10 cellular contexts compared by ENCODE assay signal in the genomic region with DNA sequence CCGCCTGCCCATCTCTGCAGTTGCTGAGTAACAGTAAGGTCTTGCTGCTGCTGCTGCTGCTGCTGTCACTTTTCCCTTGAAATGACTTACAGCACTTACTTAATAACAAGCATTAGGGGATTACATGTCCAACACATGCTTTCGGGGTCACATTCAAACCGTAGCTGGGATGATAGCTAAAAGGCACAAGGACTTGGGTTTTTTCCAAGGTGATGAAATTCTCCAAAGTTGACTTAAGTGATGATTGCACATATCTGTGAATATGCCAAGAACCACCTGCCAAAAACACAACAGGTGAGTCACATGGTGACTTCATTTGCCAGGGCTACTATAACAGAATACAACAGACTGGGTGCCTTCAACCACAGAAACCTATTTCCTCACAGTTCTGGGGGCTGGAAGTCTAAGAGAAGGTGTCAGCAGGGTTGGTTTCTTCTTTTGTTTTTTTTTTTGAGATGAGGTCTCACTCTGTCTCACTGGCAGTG.
A peak's percentile ranks its signal among the peaks of the same experiment; 100 is the strongest.
DNase-seq lines count a peak whose midpoint lies in the region; ATAC-seq, FAIRE-seq and TF ChIP-seq lines count a peak whose summit lies in the region.
"Had no signal": no experiment of that assay in that cellular context is flagged by ENCODE, and none has a peak within 500 bp of the region (broad histone marks: within the 10 kb centered on the region; RNA-seq: fewer than 3 reads in every experiment).

No MANE protein-coding gene starts in this region.

- H3K4me3 ChIP-seq in K562, result no peak overlapping the region
- no peak overlapping the region for H3K4me3 ChIP-seq in brain microvascular endothelial cell (ENCODE audit: low read depth, low read length)

- no peak overlapping the region for H3K27ac ChIP-seq in K562 (ENCODE audit: extremely low read depth, low read depth, low read length)
- H3K27ac ChIP-seq in brain microvascular endothelial cell, result no peak overlapping the region

- H3K27me3 Mint-ChIP-seq in natural killer cell (ENCODE audit: low read depth in 2 of 2), result peaks cover 10 to 22% of the 10 kb centered on the region in 2 donors

- H3K79me2 ChIP-seq in K562 (ENCODE audit: control insufficient read depth, insufficient read depth, low read length), result no peaks in the 10 kb centered on the region

- peak overlapping the region; percentile 80 to 90 for H3K27ac Mint-ChIP-seq in natural killer cell

- no peak overlapping the region for H3K9ac ChIP-seq in K562 (ENCODE audit: insufficient read depth in 1 of 2, low read depth in 2 of 2, low read length in 2 of 2)

- peak overlapping the region; percentile 72 for H3K4me3 Mint-ChIP-seq in natural killer cell

- H3K4me1 Mint-ChIP-seq in natural killer cell, result peaks cover 45 to 58% of the 10 kb centered on the region in 2 donors

- H3K9me3 ChIP-seq in K562 (replicated peaks; ENCODE audit: control insufficient read depth, insufficient read depth, low read depth, low read length), result no peaks in the 10 kb centered on the region

- FAIRE-seq in K562 (lab: Jason Lieb, UNC), result no peak

- peaks cover 27 to 42% of the 10 kb centered on the region in 2 experiments for H3K4me1 ChIP-seq in K562 (replicated peaks in 1 of 2; ENCODE audit: control insufficient read depth in 2 of 2, insufficient read depth in 2 of 2, low read length in 2 of 2)

- H3K36me3 ChIP-seq in K562 (ENCODE audit: control insufficient read depth, insufficient read depth, low read length) (no peaks in the 10 kb centered on the region), brain microvascular endothelial cell (replicated peaks) (no peaks in the 10 kb centered on the region)

- in situ Hi-C loops in K562 (cut with MboI), result no loop called here
- in situ Hi-C loops in brain microvascular endothelial cell (cut with HindIII; ENCODE audit: low pct_ligation_motif_present, low sequenced_read_pairs), result no loop called here

- WGBS in K562 (ENCODE audit: insufficient coverage, low coverage, missing lambda C conversion rate), result 72% methylated on average over 3 of the region's 3 CpGs

- DNase-seq in EH (ENCODE audit: low read depth) (peak; percentile 18), NCI-H2196 (lab: John Stamatoyannopoulos, UW; ENCODE audit: unreplicated experiment) (peak; percentile 86), K562 (ENCODE audit: extremely low read depth in 1 of 4, low spot score in 3 of 4) (no peak), natural killer cell (peak; percentile 34), NCI-H510A (lab: John Stamatoyannopoulos, UW) (no peak), NCI-H748 (lab: John Stamatoyannopoulos, UW; ENCODE audit: unreplicated experiment) (no peak), brain microvascular endothelial cell (no peak)
- DNase-seq: effector CD8-positive, alpha-beta T cell; NCI-H748 treated with DMSO at 0.1 percent for 48 hours had no signal

- no peak for TF ChIP-seq EP300 in K562 (IDR thresholded peaks at IDR 0.05; ENCODE audit: low read length)

- TF ChIP-seq RAD21 in K562 (CRISPR knock-in tag; conservative IDR thresholded peaks at IDR 0.05 in 1 of 2, IDR thresholded peaks at IDR 0.05 in 1 of 2), result no peak

- no peak overlapping the region for H2AFZ ChIP-seq in K562 (ENCODE audit: low read depth, low read length)

- POLR2A ChIA-PET in K562 (lab: Yijun Ruan, JAX), result interaction anchor here (0.7 kb wide), 2 partner anchors 157 to 701 kb away, joined by 3 read pairs; no protein-coding TSS in a partner anchor

- TF ChIP-seq POLR2A in K562 (conservative IDR thresholded peaks at IDR 0.05), result no peak

- intact Hi-C loops in K562 (cut with micrococcal nuclease), result loop anchor here (10.0 kb wide), 1 partner anchor 48 kb away; no protein-coding TSS in a partner anchor
- intact Hi-C loops in natural killer cell (cut with micrococcal nuclease), result loop anchor here (1.0 to 2.0 kb wide), 3 partner anchors 45 to 122 kb away; partner anchors contain the start of gene TNRC6C

- H4K20me1 ChIP-seq in K562 (replicated peaks; ENCODE audit: control insufficient read depth, insufficient read depth, low read length), result no peaks in the 10 kb centered on the region

- no peaks in the 10 kb centered on the region for H3K27me3 ChIP-seq in K562 (ENCODE audit: control insufficient read depth in 2 of 2, insufficient read depth in 2 of 2, low read length in 2 of 2)
- H3K27me3 ChIP-seq in brain microvascular endothelial cell (replicated peaks), result no peaks in the 10 kb centered on the region

- H3K36me3 Mint-ChIP-seq in natural killer cell, result no peaks in the 10 kb centered on the region

- no peak overlapping the region for H3K4me2 ChIP-seq in K562 (ENCODE audit: insufficient read depth, low read length)

- no peaks in the 10 kb centered on the region for H3K9me1 ChIP-seq in K562 (ENCODE audit: control insufficient read depth, insufficient read depth, low read length)

- TF ChIP-seq CTCF in K562 (IDR thresholded peaks at IDR 0.05 in 2 of 3, conservative IDR thresholded peaks at IDR 0.05 in 1 of 3; ENCODE audit: insufficient read depth in 2 of 3, low read depth in 1 of 3, low read length in 3 of 3), result no peak
- TF ChIP-seq CTCF in natural killer cell (IDR thresholded peaks at IDR 0.05), result no peak
- TF ChIP-seq CTCF in brain microvascular endothelial cell (IDR thresholded peaks at IDR 0.05; ENCODE audit: low read depth, low read length, missing control alignments), result no peak

- ATAC-seq in K562 (no peak), natural killer cell (peak; percentile 72 to 87 (median 83)), GM18520 (IDR thresholded peaks at IDR 0.05; ENCODE audit: unreplicated experiment) (no peak)

- no peaks in the 10 kb centered on the region for H3K9me3 Mint-ChIP-seq in natural killer cell

- BruUV-seq in K562 (replicated peaks; lab: Mats Ljungman, UMichigan), result no TSS peak

- CTCF ChIA-PET in K562 (lab: Yijun Ruan, JAX; ENCODE audit: low intra/inter-chr PET ratio), result no interaction called here

TF ChIP-seq in K562, 482 proteins besides CTCF, POLR2A, EP300 and RAD21:
- no peak for TF ChIP-seq ZNF407 (IDR thresholded peaks at IDR 0.05; ENCODE audit: low read depth)
- TF ChIP-seq CEBPG (CRISPR knock-in tag; IDR thresholded peaks at IDR 0.05), result no peak
- peak in 1 of 2 experiments; percentile 54; a peak in 2 of 4 replicates for TF ChIP-seq CEBPG (tag; conservative IDR thresholded peaks at IDR 0.05 in 1 of 2, IDR thresholded peaks at IDR 0.05 in 1 of 2)
- TF ChIP-seq, protein P1, sequence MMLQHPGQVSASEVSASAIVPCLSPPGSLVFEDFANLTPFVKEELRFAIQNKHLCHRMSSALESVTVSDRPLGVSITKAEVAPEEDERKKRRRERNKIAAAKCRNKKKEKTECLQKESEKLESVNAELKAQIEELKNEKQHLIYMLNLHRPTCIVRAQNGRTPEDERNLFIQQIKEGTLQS (IDR thresholded peaks at IDR 0.05), result peak; percentile 57; the same call in 1 of the 2 replicates
- TF ChIP-seq, protein P1 (CRISPR knock-in tag; conservative IDR thresholded peaks at IDR 0.05), result no peak

Comparison
In these comparisons a context has a peak if more than half of its experiments do, and no peak if none do; other contexts are left out.
1. DNase-seq: peak in EH (single experiment), NCI-H2196 (single experiment) and natural killer cell (single experiment); none in K562 (0 of 4), NCI-H510A (single experiment), NCI-H748 (single experiment) and brain microvascular endothelial cell (single experiment).
2. ATAC-seq: peak in natural killer cell (3 of 3); none in K562 (single experiment) and GM18520 (single experiment).